In genomic region chr11:34825315-34825669, GRCh38 we compare ENCODE assay signal across 24 cellular contexts.
DNase-seq lines count a peak whose midpoint lies in the region; ATAC-seq and TF ChIP-seq lines count a peak whose summit lies in the region.
"Had no signal": no experiment of that assay in that cellular context is flagged by ENCODE, and none has a peak within 500 bp of the region (broad histone marks: within the 10 kb centered on the region; RNA-seq: fewer than 3 reads in every experiment).

No MANE protein-coding gene starts in this region.

- no peak overlapping the region for H4K8ac ChIP-seq in H9 (replicated peaks; ENCODE audit: insufficient read length, low read depth, low read length)

- no peak overlapping the region for H3K4me2 ChIP-seq in H9 (ENCODE audit: insufficient read depth, insufficient read length, low read length)

- no peaks in the 10 kb centered on the region for H4K20me1 ChIP-seq in H9 (ENCODE audit: control insufficient read depth, insufficient read depth, insufficient read length)

- no peak overlapping the region for H3K18ac ChIP-seq in H9 (ENCODE audit: insufficient read length, low read depth, low read length)

- H3K4me3 ChIP-seq in body of pancreas, result no peak overlapping the region
- no peak overlapping the region for H3K4me3 ChIP-seq in prostate gland
- H3K4me3 ChIP-seq: coronary artery, MG63, vagina had no signal

- no peak overlapping the region for H2AK5ac ChIP-seq in H9 (ENCODE audit: insufficient read length, low read length)

- H2BK5ac ChIP-seq in H9 (ENCODE audit: insufficient read length, low read length), result no peak overlapping the region

- H3K9ac ChIP-seq in H9 (ENCODE audit: extremely low read depth, insufficient read length, low read length), result no peak overlapping the region

- no peaks in the 10 kb centered on the region for H3K79me1 ChIP-seq in H9 (ENCODE audit: insufficient read depth, low read depth, low read length, poor library complexity, severe bottlenecking)

- no peak overlapping the region for H3K23ac ChIP-seq in H9 (ENCODE audit: insufficient read length, low read depth, low read length)

- POLR2A ChIA-PET in activated CD8-positive, alpha-beta T cell treated with anti-CD3 and anti-CD28 coated beads, Interleukin-2, amount 10 ng/mL, durations not matched to agents 7 days and 5 days (lab: Charles Lee), result no interaction called here

- H3K36me3 Mint-ChIP-seq in H9 (ENCODE audit: insufficient read depth in 1 of 3, low read depth in 3 of 3), result peaks cover 0 to 2% (median 0%) of the 10 kb centered on the region in 3 experiments; a peak in 2 of 7 replicates
- H3K36me3 Mint-ChIP-seq in activated CD8-positive, alpha-beta T cell treated with anti-CD3 and anti-CD28 coated beads, Interleukin-2, amount 10 ng/mL, durations not matched to agents 7 days and 5 days (ENCODE audit: low read depth), result no peaks in the 10 kb centered on the region
- H3K36me3 Mint-ChIP-seq: memory B cell, naive B cell had no signal

- no peak overlapping the region for H4K91ac ChIP-seq in H9 (ENCODE audit: insufficient read length, low read depth, low read length)

- no peak overlapping the region for H2BK120ac ChIP-seq in H9 (ENCODE audit: low read depth, low read length, poor library complexity, severe bottlenecking)

- TF ChIP-seq POLR2A in body of pancreas (IDR thresholded peaks at IDR 0.05), result no peak
- no peak for TF ChIP-seq POLR2A in prostate gland (IDR thresholded peaks at IDR 0.05)

- no CpG with 5 or more reads among the region's 3 CpGs for WGBS in H9 (ENCODE audit: extremely low coverage, insufficient read length, low lambda C conversion rate)
- WGBS in body of pancreas, 2 donors, result 52 to 53% methylated on average over 3 of the region's 3 CpGs
- 59% methylated on average over 3 of the region's 3 CpGs for WGBS in prostate gland

- TF ChIP-seq CTCF in H9 (conservative IDR thresholded peaks at IDR 0.05), result no peak
- TF ChIP-seq CTCF in body of pancreas (IDR thresholded peaks at IDR 0.05), result no peak
- TF ChIP-seq CTCF in foreskin keratinocyte (conservative IDR thresholded peaks at IDR 0.05), result no peak
- no peak for TF ChIP-seq CTCF in prostate gland (IDR thresholded peaks at IDR 0.05)

- H3T11ph ChIP-seq in H9 (ENCODE audit: low read length), result no peak overlapping the region

- H3K27ac ChIP-seq in H9 (ENCODE audit: insufficient read length, low read depth, low read length) (no peak overlapping the region), body of pancreas (peak overlapping the region; percentile 39 to 81 (median 74)), foreskin keratinocyte (no peak overlapping the region), prostate gland (peak overlapping the region; percentile 73 to 77)
- H3K27ac ChIP-seq: coronary artery, RWPE1, vagina had no signal

- H2AFZ ChIP-seq in H9 (ENCODE audit: low read length), result no peak overlapping the region

- H2BK12ac ChIP-seq in H9 (ENCODE audit: insufficient read length, low read depth, low read length), result no peak overlapping the region

- intact Hi-C loops in body of pancreas (cut with DNase I), result no loop called here
- intact Hi-C loops in prostate gland (cut with DNase I), result no loop called here

- H2BK15ac ChIP-seq in H9 (ENCODE audit: low read depth, low read length), result no peak overlapping the region

- H3K56ac ChIP-seq in H9 (ENCODE audit: insufficient read length, low read depth, low read length), result no peak overlapping the region

- CTCF ChIA-PET in activated CD8-positive, alpha-beta T cell treated with anti-CD3 and anti-CD28 coated beads, Interleukin-2, amount 10 ng/mL, durations not matched to agents 7 days and 5 days (lab: Charles Lee), result no interaction called here

- H3K79me2 ChIP-seq in H9 (ENCODE audit: insufficient read depth, low read length), result no peaks in the 10 kb centered on the region

- ATAC-seq in body of pancreas (peak; percentile 5), foreskin keratinocyte (peak; percentile 68), GM21360 (IDR thresholded peaks at IDR 0.05; ENCODE audit: unreplicated experiment) (no peak)
- no peak for ATAC-seq in activated CD8-positive, alpha-beta T cell treated with anti-CD3 and anti-CD28 coated beads, Interleukin-2, amount 10 ng/mL, durations not matched to agents 7 days and 5 days
- ATAC-seq: activated naive CD8-positive, alpha-beta T cell treated with anti-CD3 and anti-CD28 coated beads, Interleukin-2, amount 50 U/mL, for 24 hours; SK-N-SH treated with all-trans-retinoic acid at 6 μM for 48 hours had no signal

- H3K9me3 ChIP-seq in H9 (ENCODE audit: control insufficient read depth, low read depth, low read length) (no peaks in the 10 kb centered on the region), body of pancreas (no peaks in the 10 kb centered on the region), prostate gland (no peaks in the 10 kb centered on the region)
- H3K9me3 ChIP-seq: MG63, vagina had no signal

- H4K5ac ChIP-seq in H9 (ENCODE audit: insufficient read length, low read depth, low read length), result no peak overlapping the region

- H3K14ac ChIP-seq in H9 (ENCODE audit: insufficient read depth, low read length), result no peak overlapping the region

- no peaks in the 10 kb centered on the region for H3K9me3 Mint-ChIP-seq in H9
- H3K9me3 Mint-ChIP-seq in activated CD8-positive, alpha-beta T cell treated with anti-CD3 and anti-CD28 coated beads, Interleukin-2, amount 10 ng/mL, durations not matched to agents 7 days and 5 days (ENCODE audit: insufficient read depth), result no peaks in the 10 kb centered on the region
- H3K9me3 Mint-ChIP-seq: activated naive CD8-positive, alpha-beta T cell treated with anti-CD3 and anti-CD28 coated beads, Interleukin-2, amount 50 U/mL, for 24 hours; memory B cell; naive B cell had no signal

- no peak overlapping the region for H2BK20ac ChIP-seq in H9 (ENCODE audit: low read depth, low read length, poor library complexity, severe bottlenecking)

- DNase-seq in H9 (no peak), body of pancreas (no peak), foreskin keratinocyte (peak; percentile 40 to 74), prostate gland (ENCODE audit: low spot score) (no peak), NCI-H2107 treated with DMSO at 0.1 percent for 48 hours (lab: John Stamatoyannopoulos, UW; ENCODE audit: unreplicated experiment) (no peak), NOMO-1 treated with dmso at 0.1 percent for 144 hours (lab: John Stamatoyannopoulos, UW; ENCODE audit: unreplicated experiment) (no peak)
- no peak for DNase-seq in activated CD8-positive, alpha-beta T cell treated with anti-CD3 and anti-CD28 coated beads, Interleukin-2, amount 10 ng/mL, durations not matched to agents 7 days and 5 days
- DNase-seq: activated CD4-positive, alpha-beta T cell treated with anti-CD3 and anti-CD28 coated beads, Interleukin-2, amount 10 ng/mL, durations not matched to agents 7 days and 5 days; activated CD8-positive, alpha-beta memory T cell treated with anti-CD3 and anti-CD28 coated beads, Interleukin-2, amount 50 U/mL, for 48 hours; activated naive CD8-positive, alpha-beta T cell treated with anti-CD3 and anti-CD28 coated beads, Interleukin-2, amount 50 U/mL, for 24 hours; EL; IMR-90; MG63; naive B cell; NCI-H1417; NCI-H510A; stimulated activated CD4-positive, alpha-beta T cell treated with anti-CD3 and anti-CD28 coated beads, Interleukin-15, amount 100 ng/mL, for 24 hours had no signal

- H3K23me2 ChIP-seq in H9 (ENCODE audit: insufficient read length, low read depth, low read length, poor library complexity, severe bottlenecking), result no peaks in the 10 kb centered on the region

- H3K4me3 Mint-ChIP-seq in H9, result no peak overlapping the region
- H3K4me3 Mint-ChIP-seq in activated CD8-positive, alpha-beta T cell treated with anti-CD3 and anti-CD28 coated beads, Interleukin-2, amount 10 ng/mL, durations not matched to agents 7 days and 5 days, result no peak overlapping the region
- H3K4me3 Mint-ChIP-seq: activated CD4-positive, alpha-beta T cell treated with anti-CD3 and anti-CD28 coated beads, Interleukin-2, amount 10 ng/mL, durations not matched to agents 7 days and 5 days; activated naive CD8-positive, alpha-beta T cell treated with anti-CD3 and anti-CD28 coated beads, Interleukin-2, amount 50 U/mL, for 24 hours; brain; memory B cell; naive B cell had no signal

- H3K27me3 ChIP-seq in H9 (ENCODE audit: insufficient read depth, low read length) (no peaks in the 10 kb centered on the region), body of pancreas (no peaks in the 10 kb centered on the region), foreskin keratinocyte (no peaks in the 10 kb centered on the region), prostate gland (replicated peaks; ENCODE audit: insufficient read depth) (no peaks in the 10 kb centered on the region)
- H3K27me3 ChIP-seq: MG63, vagina had no signal

- H3K4me1 ChIP-seq in H9 (ENCODE audit: insufficient read depth, low read length) (no peaks in the 10 kb centered on the region), body of pancreas (peaks cover 37% of the 10 kb centered on the region), foreskin keratinocyte (peaks cover 8% of the 10 kb centered on the region), prostate gland (replicated peaks) (peaks cover 11% of the 10 kb centered on the region)
- H3K4me1 ChIP-seq: vagina had no signal

- H3K27me3 Mint-ChIP-seq in H9 (ENCODE audit: low read depth), result no peaks in the 10 kb centered on the region
- H3K27me3 Mint-ChIP-seq in activated CD8-positive, alpha-beta T cell treated with anti-CD3 and anti-CD28 coated beads, Interleukin-2, amount 10 ng/mL, durations not matched to agents 7 days and 5 days (ENCODE audit: low read depth), result peaks cover 8% of the 10 kb centered on the region
- H3K27me3 Mint-ChIP-seq: brain had no signal

- H3K36me3 ChIP-seq in body of pancreas (replicated peaks in 1 of 2; ENCODE audit: insufficient read depth in 1 of 2, low read depth in 2 of 2) (no peaks in the 10 kb centered on the region), prostate gland (no peaks in the 10 kb centered on the region)
- H3K36me3 ChIP-seq: MG63, vagina had no signal

- H3K27ac Mint-ChIP-seq in H9, result peak overlapping the region in 2 of 3 experiments; percentile 25 to 72; a peak in 3 of 7 replicates
- no peak overlapping the region for H3K27ac Mint-ChIP-seq in activated CD8-positive, alpha-beta T cell treated with anti-CD3 and anti-CD28 coated beads, Interleukin-2, amount 10 ng/mL, durations not matched to agents 7 days and 5 days
- H3K27ac Mint-ChIP-seq: activated CD4-positive, alpha-beta T cell treated with anti-CD3 and anti-CD28 coated beads, Interleukin-2, amount 10 ng/mL, durations not matched to agents 7 days and 5 days; activated naive CD8-positive, alpha-beta T cell treated with anti-CD3 and anti-CD28 coated beads, Interleukin-2, amount 50 U/mL, for 24 hours; memory B cell; naive B cell had no signal

- no peak overlapping the region for H3K4ac ChIP-seq in H9 (ENCODE audit: low read depth, low read length)

- peaks cover 20 to 21% of the 10 kb centered on the region in 2 experiments; a peak in 3 of 4 replicates for H3K4me1 Mint-ChIP-seq in H9
- H3K4me1 Mint-ChIP-seq in activated CD8-positive, alpha-beta T cell treated with anti-CD3 and anti-CD28 coated beads, Interleukin-2, amount 10 ng/mL, durations not matched to agents 7 days and 5 days (ENCODE audit: low read depth), result no peaks in the 10 kb centered on the region
- H3K4me1 Mint-ChIP-seq: memory B cell, naive B cell had no signal

Comparison
In these comparisons a context has a peak if more than half of its experiments do, and no peak if none do; other contexts are left out.
1. DNase-seq: peak in foreskin keratinocyte (2 of 2); none in H9 (single experiment), body of pancreas (0 of 4), prostate gland (single experiment), activated CD8-positive, alpha-beta T cell treated with anti-CD3 and anti-CD28 coated beads, Interleukin-2, amount 10 ng/mL, durations not matched to agents 7 days and 5 days (single experiment), NCI-H2107 treated with DMSO at 0.1 percent for 48 hours (single experiment) and NOMO-1 treated with dmso at 0.1 percent for 144 hours (single experiment).
2. H3K27ac ChIP-seq: peak in body of pancreas (4 of 4) and prostate gland (2 of 2); none in H9 (single experiment) and foreskin keratinocyte (single experiment).
3. ATAC-seq: peak in body of pancreas (single experiment) and foreskin keratinocyte (single experiment); none in activated CD8-positive, alpha-beta T cell treated with anti-CD3 and anti-CD28 coated beads, Interleukin-2, amount 10 ng/mL, durations not matched to agents 7 days and 5 days (single experiment) and GM21360 (single experiment).